ENCODE assay signal across 7 cellular contexts in the genomic region with DNA sequence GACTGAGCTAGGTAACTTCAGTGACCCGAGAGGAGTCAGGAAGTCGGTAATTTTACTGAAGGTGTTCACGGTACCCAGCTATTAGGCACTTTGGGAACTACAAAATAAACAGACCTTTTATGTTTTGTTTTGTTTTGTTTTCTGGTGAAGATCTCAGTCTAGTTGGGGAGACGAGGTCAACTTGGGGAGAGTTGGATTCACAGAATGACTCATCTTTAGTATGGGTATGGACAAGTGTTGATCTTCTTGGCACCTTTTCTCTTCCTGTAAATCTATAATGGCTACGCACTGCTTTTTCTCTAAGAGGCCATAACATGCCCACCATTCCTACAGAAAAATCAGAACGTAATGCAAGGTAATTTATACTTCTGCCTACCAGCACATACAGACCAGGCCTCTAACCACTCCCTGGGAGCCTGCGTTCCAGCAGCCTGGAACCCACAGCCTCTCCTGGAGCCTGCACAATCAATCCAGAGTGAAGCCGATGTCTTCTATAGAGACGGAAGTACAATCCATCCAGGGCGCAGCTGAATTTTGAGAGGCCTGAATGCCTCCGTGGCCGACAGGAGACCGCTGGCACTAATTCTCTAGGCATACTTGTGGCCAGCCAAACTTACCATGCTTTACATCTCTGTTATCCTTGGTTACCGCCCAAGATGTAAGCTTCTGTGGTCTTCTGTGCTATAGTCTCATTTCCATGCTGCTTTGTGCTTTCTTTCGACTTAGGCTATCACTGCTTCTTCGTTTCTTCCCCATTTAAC. TPM values are rescaled to one million over a fixed set of nuclear protein-coding genes. Genes with fewer than 3 reads are reported as not detected.
DNase-seq lines count a peak whose midpoint lies in the region; TF ChIP-seq lines count a peak whose summit lies in the region.

No MANE protein-coding gene starts in this region.

- 2 to 3% methylated on average over 16 of the region's 16 CpGs for WGBS in GM23248 (ENCODE audit: low coverage in 1 of 2, low lambda C conversion rate in 2 of 2, missing lambda C conversion rate in 2 of 2), 2 experiments
- 8 to 11% (median 9%) methylated on average over 10 to 16 of the region's 16 CpGs for WGBS in adrenal gland, 4 donors

- H2AFZ ChIP-seq in GM23248: peak overlapping the region; percentile 95

- in situ Hi-C loops in G401 (cut with HindIII; ENCODE audit: low sequenced_read_pairs): no loop called here
- in situ Hi-C loops in GM23248 (cut with MboI): loop anchor here (5.0 kb wide), 1 partner anchor 194 kb away; no protein-coding TSS in a partner anchor

- H3K9ac ChIP-seq in GM23248: peak overlapping the region; percentile 93

- H3K4me3 ChIP-seq in GM23248 (peak overlapping the region; percentile 93), adrenal gland (peak overlapping the region; percentile 17 to 89 (median 48)), skeletal muscle cell (ENCODE audit: low read depth, low read length) (peak overlapping the region; percentile 91)

- H3K4me1 ChIP-seq in GM23248 (ENCODE audit: insufficient read depth) (peaks cover 12% of the 10 kb centered on the region), adrenal gland (replicated peaks in 1 of 2) (peaks cover 10 to 40% of the 10 kb centered on the region in 2 donors)

- peak overlapping the region; percentile 94 for H3K4me2 ChIP-seq in GM23248 (ENCODE audit: unreplicated experiment)

- TF ChIP-seq CTCF in adrenal gland (IDR thresholded peaks at IDR 0.05): no peak

- DNase-seq in G401 (ENCODE audit: low spot score) (peak; percentile 33), GM23248 (peak; percentile 73), NAMALWA (ENCODE audit: low spot score) (peak; percentile 38), adrenal gland (peak in 1 of 7 donors; percentile 5), hepatic stellate cell (ENCODE audit: low spot score) (peak; percentile 35), skeletal muscle cell (ENCODE audit: low read depth) (no peak), activated gamma-delta T cell (lab: John Stamatoyannopoulos, UW) (no peak)

- H3K9me2 ChIP-seq in GM23248 (ENCODE audit: insufficient read depth): no peaks in the 10 kb centered on the region

- TF ChIP-seq POLR2A in adrenal gland (IDR thresholded peaks at IDR 0.05): no peak

- peak overlapping the region; percentile 71 for H3K27ac ChIP-seq in GM23248
- H3K27ac ChIP-seq in adrenal gland: peak overlapping the region in 4 of 5 donors; percentile 70 to 88 (median 80)

- peaks cover 72% of the 10 kb centered on the region for H3K79me2 ChIP-seq in GM23248 (ENCODE audit: insufficient read depth)

- H3K36me3 ChIP-seq in GM23248 (ENCODE audit: low read depth): peaks cover 4% of the 10 kb centered on the region
- H3K36me3 ChIP-seq in adrenal gland (replicated peaks in 1 of 2): peaks cover 0 to 10% of the 10 kb centered on the region in 2 donors

- H3K9me3 ChIP-seq in GM23248 (ENCODE audit: low read depth) (no peaks in the 10 kb centered on the region), adrenal gland (replicated peaks in 1 of 3) (no peaks in the 10 kb centered on the region)

- no peaks in the 10 kb centered on the region for H4K20me1 ChIP-seq in GM23248 (ENCODE audit: insufficient read depth)

- no peaks in the 10 kb centered on the region for H3K27me3 ChIP-seq in GM23248 (replicated peaks; ENCODE audit: insufficient read depth)
- no peaks in the 10 kb centered on the region for H3K27me3 ChIP-seq in adrenal gland

- H3F3A ChIP-seq in GM23248 (ENCODE audit: insufficient read depth): peaks cover 20% of the 10 kb centered on the region

- intact Hi-C loops in adrenal gland (cut with DNase I): loop anchor here (10.0 kb wide), 1 partner anchor 92 kb away; the partner anchor contains the start of gene YAF2 (in 2 of the 2)

RNA-seq across cellular contexts. Expression of gene PPHLN1, which starts 0.7 kb away (rescaled TPM):
- total RNA-seq in G401 (2014; rRNA removed; shearing (Covaris generic)): 24.9 and 34.1 TPM in 2 replicates
- total RNA-seq in GM23248 (2014; rRNA removed; shearing (Covaris generic)): 55.3 and 77.3 TPM in 2 replicates
- 70.5 and 72.0 TPM in 2 replicates for polyA plus RNA-seq in GM23248 (2016; fragmentation: Nextera tagmentation; extraction: Ambion mirVana)
- total RNA-seq in adrenal gland: 10 to 100 TPM; 34.0 to 74.4 (median 52.6) TPM
- polyA plus RNA-seq in adrenal gland: 10 to 100 TPM; 22.5 to 71.1 (median 33.6) TPM

RNA-seq across cellular contexts. Expression of gene ZCRB1, which starts 0.8 kb away (rescaled TPM):
- 52.4 and 98.1 TPM in 2 replicates for total RNA-seq in G401 (2014; rRNA removed; shearing (Covaris generic))
- 20.6 and 26.8 TPM in 2 replicates for total RNA-seq in GM23248 (2014; rRNA removed; shearing (Covaris generic))
- 128 and 134 TPM in 2 replicates for polyA plus RNA-seq in GM23248 (2016; fragmentation: Nextera tagmentation; extraction: Ambion mirVana)
- total RNA-seq in adrenal gland: 10 to 100 TPM; 23.5 to 65.2 (median 50.6) TPM
- 100 to 1,000 TPM in 1 of 3 donors, 10 to 100 TPM in 2; 73.3 to 110 (median 95.9) TPM for polyA plus RNA-seq in adrenal gland

Comparison
In these comparisons a context has a peak if more than half of its experiments do, and no peak if none do; other contexts are left out.
1. DNase-seq: peak in G401 (single experiment), GM23248 (single experiment), NAMALWA (single experiment) and hepatic stellate cell (single experiment); none in skeletal muscle cell (single experiment) and activated gamma-delta T cell (single experiment).
2. Peak in every context shown above with its lines, with median percentiles within 50 percentile points of each other: H3K4me3 ChIP-seq.